Comparison of ENCODE assay signal across 22 cellular contexts in genomic region chr19:4493929-4494690, GRCh38. TPM values are rescaled to one million over a fixed set of nuclear protein-coding genes. Genes with fewer than 3 reads are reported as not detected.
DNase-seq lines count a peak whose midpoint lies in the region; ATAC-seq and TF ChIP-seq lines count a peak whose summit lies in the region.
"Had no signal": no experiment of that assay in that cellular context is flagged by ENCODE, and none has a peak within 500 bp of the region (broad histone marks: within the 10 kb centered on the region; RNA-seq: fewer than 3 reads in every experiment).

No MANE protein-coding gene starts in this region.

- H3K27me3 ChIP-seq in right cardiac atrium (ENCODE audit: control insufficient read depth, insufficient read depth) (no peaks in the 10 kb centered on the region), right atrium auricular region (no peaks in the 10 kb centered on the region), mammary epithelial cell (ENCODE audit: insufficient read depth, low read length) (no peaks in the 10 kb centered on the region)
- H3K27me3 ChIP-seq: Peyer's patch had no signal

- H3K4me1 ChIP-seq in right cardiac atrium (ENCODE audit: control insufficient read depth, insufficient read depth, low read length) (no peaks in the 10 kb centered on the region), right atrium auricular region (no peaks in the 10 kb centered on the region), mammary epithelial cell (ENCODE audit: insufficient read depth, low read length) (no peaks in the 10 kb centered on the region)
- H3K4me1 ChIP-seq: Peyer's patch had no signal

- TF ChIP-seq CTCF in right atrium auricular region (IDR thresholded peaks at IDR 0.05), result no peak
- no peak for TF ChIP-seq CTCF in mammary epithelial cell (conservative IDR thresholded peaks at IDR 0.05 in 1 of 2, IDR thresholded peaks at IDR 0.05 in 1 of 2; ENCODE audit: extremely low read depth in 1 of 2, insufficient read depth in 1 of 2, low read depth in 1 of 2, low read length in 2 of 2)

- no peaks in the 10 kb centered on the region for H3K27me3 Mint-ChIP-seq in T-helper 17 cell

- BruUV-seq in mammary epithelial cell (replicated peaks; lab: Mats Ljungman, UMichigan), result TSS peak; percentile 14

- in situ Hi-C loops in mammary epithelial cell (cut with MboI; ENCODE audit: low sequenced_read_pairs in 2 of 2), result no loop called here

- 95% methylated on average over 61 of the region's 61 CpGs for WGBS in right cardiac atrium
- 97% methylated on average over 14 of the region's 61 CpGs for WGBS in mammary epithelial cell (ENCODE audit: low coverage, missing lambda C conversion rate)

- H3K9me3 ChIP-seq in right cardiac atrium (ENCODE audit: control insufficient read depth, low read length) (no peaks in the 10 kb centered on the region), right atrium auricular region (no peaks in the 10 kb centered on the region), mammary epithelial cell (replicated peaks; ENCODE audit: insufficient read depth, low read length) (no peaks in the 10 kb centered on the region), T-helper 17 cell (ENCODE audit: control insufficient read depth, low read length, poor library complexity, severe bottlenecking) (no peaks in the 10 kb centered on the region)
- H3K9me3 ChIP-seq: Peyer's patch had no signal

- no peak overlapping the region for H2AFZ ChIP-seq in mammary epithelial cell (ENCODE audit: low read depth, low read length)
- H2AFZ ChIP-seq: GM23338 had no signal

- H3K27ac ChIP-seq in right cardiac atrium (ENCODE audit: low read length) (no peak overlapping the region), right atrium auricular region (no peak overlapping the region), mammary epithelial cell (ENCODE audit: insufficient read depth, low read depth, low read length) (no peak overlapping the region)
- H3K27ac ChIP-seq: HL-60, Peyer's patch had no signal

- H3K36me3 ChIP-seq in right atrium auricular region (peaks cover 80% of the 10 kb centered on the region), mammary epithelial cell (ENCODE audit: insufficient read depth, low read length) (peaks cover 5% of the 10 kb centered on the region)

- CTCF ChIA-PET in mammary epithelial cell (lab: Charles Lee; ENCODE audit: low non-redundant PET), result no interaction called here

- ATAC-seq in right cardiac atrium (no peak), sciatic nerve (no peak), T-helper 17 cell (no peak)
- ATAC-seq: GM23338, Right ventricle myocardium inferior had no signal

- no peaks in the 10 kb centered on the region for H3K4me1 Mint-ChIP-seq in T-helper 17 cell
- H3K4me1 Mint-ChIP-seq: GM23338 had no signal

- H3K27ac Mint-ChIP-seq in T-helper 17 cell, result no peak overlapping the region
- H3K27ac Mint-ChIP-seq: GM23338 had no signal

- H3K79me2 ChIP-seq in mammary epithelial cell (ENCODE audit: insufficient read depth, low read length), result no peaks in the 10 kb centered on the region

- H3K36me3 Mint-ChIP-seq in T-helper 17 cell (ENCODE audit: low read depth), result no peaks in the 10 kb centered on the region

- H3K4me3 Mint-ChIP-seq in T-helper 17 cell, result no peak overlapping the region
- H3K4me3 Mint-ChIP-seq: GM23338 had no signal

- no peak overlapping the region for H3K9ac ChIP-seq in mammary epithelial cell (ENCODE audit: insufficient read depth, low read length)

- dilution Hi-C loops in mammary epithelial cell (cut with HindIII; ENCODE audit: low sequenced_read_pairs), result no loop called here

- H4K20me1 ChIP-seq in mammary epithelial cell (ENCODE audit: insufficient read depth, low read length), result no peaks in the 10 kb centered on the region

- peak in 2 of 3 donors; percentile 43 to 48 for DNase-seq in right cardiac atrium
- no peak for DNase-seq in right atrium auricular region (ENCODE audit: low spot score)
- no peak for DNase-seq in mammary epithelial cell
- peak; percentile 54 for DNase-seq in sciatic nerve (ENCODE audit: low spot score)
- no peak for DNase-seq in amniotic stem cell (lab: John Stamatoyannopoulos, UW)
- no peak for DNase-seq in T-helper 17 cell
- DNase-seq: 8988T; AML-193; C1 segment of cervical spinal cord; HCEC 1CT; KG1; NCI-H1105; NCI-H146; NCI-H2029; NCI-H2227 treated with DMSO at 0.1 percent for 48 hours; NCI-H510A; NCI-H748 treated with DMSO at 0.1 percent for 48 hours; NK-92 treated with Interleukin-12 subunit alpha and Interleukin-12 subunit beta, amount 100 ng/mL, for 24 hours; Peyer's patch had no signal

- H3K4me3 ChIP-seq in right cardiac atrium (ENCODE audit: low read length) (no peak overlapping the region), right atrium auricular region (no peak overlapping the region), mammary epithelial cell (replicated peaks in 1 of 3; ENCODE audit: insufficient read depth in 1 of 3, low read depth in 2 of 3, low read length in 3 of 3) (no peak overlapping the region)
- H3K4me3 ChIP-seq: GM23338, Peyer's patch had no signal

- intact Hi-C loops in right cardiac atrium (cut with DNase I) (no loop called here), mammary epithelial cell (cut with micrococcal nuclease) (no loop called here), sciatic nerve (cut with DNase I) (no loop called here)

- no peak overlapping the region for H3K4me2 ChIP-seq in mammary epithelial cell (ENCODE audit: insufficient read depth, low read depth, low read length)
- H3K4me2 ChIP-seq: GM23338 had no signal

RNA-seq across cellular contexts. Expression of gene HDGFL2, which starts 22.0 kb away (rescaled TPM):
- total RNA-seq in right cardiac atrium (10 to 100 TPM; 20.6 to 30.5 (median 28.6) TPM), right atrium auricular region (10 to 100 TPM; 18.3 to 24.8 TPM), mammary epithelial cell (10 to 100 TPM; 38.5 to 50.9 TPM), sciatic nerve (37.7 TPM), T-helper 17 cell (10 to 100 TPM; 22.0 to 26.5 TPM)
- polyA plus RNA-seq in right cardiac atrium (31.4 TPM), mammary epithelial cell (30.0 TPM)
- polyA minus RNA-seq in mammary epithelial cell, result 13.4 TPM

RNA-seq across cellular contexts. Expression of gene PLIN4, which starts 24.2 kb away (rescaled TPM):
- 100 to 1,000 TPM; 102 to 201 (median 112) TPM for total RNA-seq in right cardiac atrium
- 171 TPM for polyA plus RNA-seq in right cardiac atrium
- 100 to 1,000 TPM; 104 to 156 TPM for total RNA-seq in right atrium auricular region
- total RNA-seq in mammary epithelial cell, result 10 to 100 TPM in 1 of 2 donors, 1 to 10 TPM in 1; 9.3 to 38.2 TPM
- polyA plus RNA-seq in mammary epithelial cell, result 2.7 TPM
- polyA minus RNA-seq in mammary epithelial cell, result 7.6 TPM
- total RNA-seq in sciatic nerve, result 58.1 TPM
- total RNA-seq in T-helper 17 cell, result not detected

RNA-seq across cellular contexts. Expression of gene UBXN6, which starts 36.5 kb away (rescaled TPM):
- total RNA-seq in right cardiac atrium (100 to 1,000 TPM in 3 of 4 donors, 10 to 100 TPM in 1; 99.8 to 124 (median 112) TPM), right atrium auricular region (100 to 1,000 TPM in 1 of 2 donors, 10 to 100 TPM in 1; 52.8 to 100 TPM), mammary epithelial cell (10 to 100 TPM; 81.0 to 87.7 TPM), sciatic nerve (107 TPM), T-helper 17 cell (10 to 100 TPM; 49.5 to 68.7 TPM)
- polyA plus RNA-seq in right cardiac atrium (135 TPM), mammary epithelial cell (56.4 TPM)
- polyA minus RNA-seq in mammary epithelial cell, result 11.1 TPM

RNA-seq across cellular contexts. Expression of gene PLIN5, which starts 40.9 kb away (rescaled TPM):
- 10 to 100 TPM; 25.5 to 60.3 (median 28.2) TPM for total RNA-seq in right cardiac atrium
- 33.9 TPM for polyA plus RNA-seq in right cardiac atrium
- total RNA-seq in right atrium auricular region, result 10 to 100 TPM; 21.4 to 43.6 TPM
- total RNA-seq in mammary epithelial cell, result under 1 TPM in 1 of 2 donors, not detected in 1; 0.19 TPM
- polyA plus RNA-seq in mammary epithelial cell, result not detected
- polyA minus RNA-seq in mammary epithelial cell, result not detected
- total RNA-seq in sciatic nerve, result 17.1 TPM
- not detected for total RNA-seq in T-helper 17 cell

RNA-seq across cellular contexts. Expression of gene LRG1, which starts 45.7 kb away (rescaled TPM):
- total RNA-seq in right cardiac atrium (1 to 10 TPM in 1 of 4 donors, under 1 TPM in 3; 0.20 to 1.1 (median 0.31) TPM), right atrium auricular region (under 1 TPM in 1 of 2 donors, not detected in 1; 0.67 TPM), mammary epithelial cell (not detected), sciatic nerve (2.9 TPM), T-helper 17 cell (under 1 TPM; 0.17 to 0.31 TPM)
- polyA plus RNA-seq in right cardiac atrium (0.41 TPM), mammary epithelial cell (not detected)
- not detected for polyA minus RNA-seq in mammary epithelial cell

Comparison
In these comparisons a context has a peak if more than half of its experiments do, and no peak if none do; other contexts are left out.
1. DNase-seq: peak in right cardiac atrium (2 of 3) and sciatic nerve (single experiment); none in right atrium auricular region (single experiment), mammary epithelial cell (single experiment), amniotic stem cell (single experiment) and T-helper 17 cell (0 of 3).
2. RNA of gene PLIN4, which starts 24.2 kb away (total RNA-seq): 104 to 156 TPM in right atrium auricular region, 102 to 201 TPM in right cardiac atrium, 58.1 TPM in sciatic nerve (single experiment) and 9.3 to 38.2 TPM in mammary epithelial cell; not detected in T-helper 17 cell; every median in the first group is over 10 times any median in the second.